ENCODE assay signal across 15 cellular contexts in the genomic region with DNA sequence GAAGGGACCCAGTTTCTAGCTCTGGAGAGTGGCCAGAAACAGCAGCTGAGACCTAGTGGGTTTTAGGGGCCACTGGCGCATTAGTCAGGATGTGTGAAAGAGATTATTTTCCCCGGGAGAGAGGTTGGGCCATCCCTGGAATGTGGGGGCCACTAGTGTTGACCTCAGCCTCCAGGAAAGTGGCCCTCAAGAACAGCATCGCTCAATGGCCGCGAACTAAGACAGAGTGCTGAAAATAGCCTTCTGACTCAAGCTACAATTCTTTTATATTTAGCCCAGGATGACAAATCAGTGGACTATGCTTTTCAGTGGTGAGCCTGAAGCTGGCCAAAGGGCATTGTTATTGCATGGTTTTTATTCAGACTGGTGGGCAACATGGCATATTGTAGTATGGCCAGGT. TPM values are rescaled to one million over a fixed set of nuclear protein-coding genes. Genes with fewer than 3 reads are reported as not detected.
A peak's percentile ranks its signal among the peaks of the same experiment; 100 is the strongest.
DNase-seq lines count a peak whose midpoint lies in the region; ATAC-seq, FAIRE-seq and TF ChIP-seq lines count a peak whose summit lies in the region.
"Had no signal": no experiment of that assay in that cellular context is flagged by ENCODE, and none has a peak within 500 bp of the region (broad histone marks: within the 10 kb centered on the region; RNA-seq: fewer than 3 reads in every experiment).

No MANE protein-coding gene starts in this region.

- H3K27ac ChIP-seq in A549, result peak overlapping the region in 1 of 2 experiments; percentile 2; a peak in 3 of 6 replicates
- no peak overlapping the region for H3K27ac ChIP-seq in liver (ENCODE audit: low read depth in 1 of 2, low read length in 2 of 2)
- H3K27ac ChIP-seq: BLaER1, VCaP had no signal

- DNase-seq in A549 (ENCODE audit: low read depth in 1 of 2, low spot score in 1 of 2), result peak in 1 of 2 experiments; percentile 66
- peak; percentile 73 for DNase-seq in HTR-8/SVneo (ENCODE audit: insufficient read length, low spot score)
- DNase-seq in brain pericyte (ENCODE audit: low read depth, low spot score), result peak; percentile 51
- DNase-seq in NCI-H1694 treated with DMSO at 0.1 percent for 48 hours (lab: John Stamatoyannopoulos, UW), result no peak
- no peak for DNase-seq in T-helper 17 cell
- DNase-seq: erythroblast; NCI-H526; stimulated activated CD4-positive, alpha-beta T cell treated with anti-CD3 and anti-CD28 coated beads, Interleukin-4, amount 100 ng/mL, for 1 hour; transverse colon had no signal

- no peak for FAIRE-seq in A549 (lab: Jason Lieb, UNC)
- peak; percentile 82 for FAIRE-seq in HTR-8/SVneo (lab: Jason Lieb, UNC)
- FAIRE-seq: H1 had no signal

- no peak overlapping the region for H3K9ac ChIP-seq in liver (ENCODE audit: low read depth in 1 of 2, low read length in 2 of 2)
- H3K9ac ChIP-seq: BLaER1 had no signal

- POLR2A ChIA-PET in A549 (lab: Yijun Ruan, JAX), result no interaction called here

- no peak for TF ChIP-seq POLR2A in A549 (IDR thresholded peaks at IDR 0.05; ENCODE audit: low read length)

- no peak for TF ChIP-seq CTCF in A549 (IDR thresholded peaks at IDR 0.05)
- no peak for TF ChIP-seq CTCF in liver (IDR thresholded peaks at IDR 0.05; ENCODE audit: low read depth, low read length, missing input control)

- H3K27me3 ChIP-seq in liver (ENCODE audit: control insufficient read depth in 4 of 4, insufficient read depth in 4 of 4, low read length in 3 of 4), result peaks cover 0 to 9% (median 2%) of the 10 kb centered on the region in 4 donors
- H3K27me3 ChIP-seq: BLaER1 had no signal

- peak overlapping the region; percentile 49 for H3K4me2 ChIP-seq in A549
- H3K4me2 ChIP-seq: BLaER1 had no signal

- CTCF ChIA-PET in A549 (lab: Yijun Ruan, JAX), result interaction anchor here (0.7 to 1.9 kb wide), 13 partner anchors 10 to 388 kb away, joined by 3 to 6 read pairs (median 3); no protein-coding TSS in a partner anchor

- H3K9me3 ChIP-seq in A549 (no peaks in the 10 kb centered on the region), liver (ENCODE audit: control insufficient read depth in 4 of 4, low read length in 3 of 4) (no peaks in the 10 kb centered on the region), T-helper 17 cell (ENCODE audit: control insufficient read depth, low read length, poor library complexity, severe bottlenecking) (no peaks in the 10 kb centered on the region)
- H3K9me3 ChIP-seq: BLaER1, transverse colon had no signal

- H3K36me3 Mint-ChIP-seq in T-helper 17 cell (ENCODE audit: low read depth), result peaks cover 5% of the 10 kb centered on the region

- H3K4me3 ChIP-seq in A549 (no peak overlapping the region), liver (ENCODE audit: low read depth in 1 of 3, low read length in 3 of 3) (no peak overlapping the region)
- H3K4me3 ChIP-seq: BLaER1, transverse colon had no signal

- peak; percentile 17 to 58; a peak in 5 of 6 replicates for ATAC-seq in A549
- no peak for ATAC-seq in GM18858 (IDR thresholded peaks at IDR 0.05; ENCODE audit: unreplicated experiment)
- ATAC-seq in T-helper 17 cell, result no peak
- no peak for ATAC-seq in HG03439 (IDR thresholded peaks at IDR 0.05; ENCODE audit: unreplicated experiment)

- peaks cover 41% of the 10 kb centered on the region for H3K27me3 Mint-ChIP-seq in T-helper 17 cell

- no peak overlapping the region for H3K4me3 Mint-ChIP-seq in T-helper 17 cell

- H3K4me1 ChIP-seq in A549 (peaks cover 56% of the 10 kb centered on the region), liver (ENCODE audit: control insufficient read depth in 4 of 4, insufficient read depth in 4 of 4, low read length in 3 of 4) (peaks cover 4 to 11% (median 6%) of the 10 kb centered on the region in 4 donors)
- H3K4me1 ChIP-seq: BLaER1 had no signal

- H3K4me1 Mint-ChIP-seq in T-helper 17 cell, result peaks cover 3% of the 10 kb centered on the region

- WGBS in A549 (ENCODE audit: missing lambda C conversion rate), result 27% methylated on average over 5 of the region's 5 CpGs
- WGBS in liver, result 76% methylated on average over 5 of the region's 5 CpGs

- H3K27ac Mint-ChIP-seq in T-helper 17 cell, result no peak overlapping the region

- H3K36me3 ChIP-seq in liver (ENCODE audit: control insufficient read depth in 4 of 4, insufficient read depth in 3 of 4, low read depth in 1 of 4, low read length in 3 of 4), result no peaks in the 10 kb centered on the region
- H3K36me3 ChIP-seq: BLaER1, transverse colon had no signal

- no peak for TF ChIP-seq EP300 in A549 (IDR thresholded peaks at IDR 0.05)

- TF ChIP-seq RAD21 in A549 (conservative IDR thresholded peaks at IDR 0.05 in 1 of 2, IDR thresholded peaks at IDR 0.05 in 1 of 2) (no peak), liver (IDR thresholded peaks at IDR 0.05) (no peak)

TF ChIP-seq in A549, 52 proteins besides CTCF, POLR2A, EP300 and RAD21:
- TF ChIP-seq JUNB (IDR thresholded peaks at IDR 0.05) (0 out of 2 replicates have a peak, but pooled peaks have one; percentile 40), FOSL2 (IDR thresholded peaks at IDR 0.05) (no peak; the same call in 1 of the 2 replicates), FOSL2 (CRISPR knock-in tag; IDR thresholded peaks at IDR 0.05) (peak; percentile 74), ESRRA (IDR thresholded peaks at IDR 0.05; ENCODE audit: borderline replicate concordance, low read length) (no peak), EHMT2 (IDR thresholded peaks at IDR 0.05; ENCODE audit: low read depth) (no peak), RFX5 (IDR thresholded peaks at IDR 0.05) (no peak)
TF ChIP-seq in A549: peak in this region for 2.

TF ChIP-seq in liver, 16 proteins besides CTCF, POLR2A, EP300 and RAD21:
- TF ChIP-seq HNF4A (conservative IDR thresholded peaks at IDR 0.05), result no peak
- peak; percentile 45 for TF ChIP-seq NR2F2 (IDR thresholded peaks at IDR 0.05)

RNA-seq across cellular contexts. Expression of gene ADRA1D, which starts 23.3 kb away (rescaled TPM):
- polyA plus RNA-seq in A549 (2011; rRNA removed) (2.9 and 3.3 TPM in 2 replicates), A549 (2017; fragmentation: RNase III; extraction: RNeasy Plus Mini Kit Qiagen cat#74134 plus additional on column Dnase treatment) (1.7 to 3.0 TPM (median 2.3 TPM) in 3 replicates), liver (under 1 TPM in 1 of 2 donors, not detected in 1; 0.03 TPM)
- polyA plus RNA-seq in A549 (2012; cell fraction: cytosol; rRNA removed), result 3.5 and 6.7 TPM in 2 replicates
- polyA plus RNA-seq in A549 (2012; cell fraction: nucleus; rRNA removed), result 7.9 and 11.3 TPM in 2 replicates
- 3.0 and 3.4 TPM in 2 replicates for polyA minus RNA-seq in A549 (2011; rRNA and poly(A)+ RNA removed)
- total RNA-seq in liver (under 1 TPM in 1 of 2 donors, not detected in 1; under 0.01 TPM), T-helper 17 cell (not detected)

Comparison
In these comparisons a context has a peak if more than half of its experiments do, and no peak if none do; other contexts are left out.
1. ATAC-seq: peak in A549 (2 of 2); none in GM18858 (single experiment), T-helper 17 cell (single experiment) and HG03439 (single experiment).
2. DNase-seq: peak in HTR-8/SVneo (single experiment) and brain pericyte (single experiment); none in NCI-H1694 treated with DMSO at 0.1 percent for 48 hours (single experiment) and T-helper 17 cell (0 of 3).